In genomic region chr1:226702318-226702956, GRCh38 we compare ENCODE assay signal across 1 cellular context.
TF ChIP-seq lines count a peak whose summit lies in the region.

No MANE protein-coding gene starts in this region.

TF ChIP-seq in HEK293, 187 proteins besides CTCF, POLR2A, EP300 and RAD21 (continued from another document and continues in another):
- peak; percentile 59 for TF ChIP-seq PATZ1 (tag by site-specific recombination; IDR thresholded peaks at IDR 0.05)
- TF ChIP-seq KLF10 (tag by site-specific recombination; IDR thresholded peaks at IDR 0.05) = 0 out of 2 replicates have a peak, but pooled peaks have one; percentile 17
- 0 out of 2 replicates have a peak, but pooled peaks have one; percentile 61 for TF ChIP-seq IKZF3 (tag by site-specific recombination; IDR thresholded peaks at IDR 0.05)
- peak; percentile 54; the same call in 1 of the 2 replicates for TF ChIP-seq ZNF639 (tag by site-specific recombination; IDR thresholded peaks at IDR 0.05)
- TF ChIP-seq ZNF335 (tag by site-specific recombination; conservative IDR thresholded peaks at IDR 0.05) = peak; percentile 40
- TF ChIP-seq ZNF280D (tag by site-specific recombination; IDR thresholded peaks at IDR 0.05) = no peak
- TF ChIP-seq ZNF398 (tag by site-specific recombination; IDR thresholded peaks at IDR 0.05) = 0 out of 2 replicates have a peak, but pooled peaks have one; percentile 35
- TF ChIP-seq ZBTB21 (tag by site-specific recombination; IDR thresholded peaks at IDR 0.05) = peak; percentile 97
- TF ChIP-seq ZNF10 (tag by site-specific recombination; IDR thresholded peaks at IDR 0.05) = peak; percentile 30; the same call in 1 of the 2 replicates
- TF ChIP-seq ZNF514 (tag by site-specific recombination; IDR thresholded peaks at IDR 0.05) = no peak
- TF ChIP-seq MYNN (tag by site-specific recombination; IDR thresholded peaks at IDR 0.05; ENCODE audit: borderline replicate concordance) = 0 out of 2 replicates have a peak, but pooled peaks have one; percentile 43
- no peak for TF ChIP-seq KLF1 (tag by site-specific recombination; IDR thresholded peaks at IDR 0.05)
- TF ChIP-seq GLIS2 (tag by site-specific recombination; IDR thresholded peaks at IDR 0.05) = no peak
- peak; percentile 72; the same call in 1 of the 2 replicates for TF ChIP-seq ZNF600 (tag by site-specific recombination; IDR thresholded peaks at IDR 0.05)
- TF ChIP-seq PRDM1 (tag by site-specific recombination; IDR thresholded peaks at IDR 0.05) = peak; percentile 88
- TF ChIP-seq SCRT2 (tag by site-specific recombination; IDR thresholded peaks at IDR 0.05) = peak; percentile 87
- TF ChIP-seq ZSCAN16 (tag by site-specific recombination; IDR thresholded peaks at IDR 0.05) = no peak
- peak; percentile 83 for TF ChIP-seq ZNF362 (tag by site-specific recombination; IDR thresholded peaks at IDR 0.05)
- peak; percentile 87 for TF ChIP-seq KLF17 (tag by site-specific recombination; IDR thresholded peaks at IDR 0.05)
- peak; percentile 71 for TF ChIP-seq ZXDB (tag by site-specific recombination; IDR thresholded peaks at IDR 0.05)
- TF ChIP-seq ZNF529 (tag by site-specific recombination; IDR thresholded peaks at IDR 0.05; ENCODE audit: insufficient replicate concordance) = no peak
- TF ChIP-seq SP2 (tag by site-specific recombination; IDR thresholded peaks at IDR 0.05) = 0 out of 2 replicates have a peak, but pooled peaks have one; percentile 11
- TF ChIP-seq ZNF121 (tag by site-specific recombination; IDR thresholded peaks at IDR 0.05) = peak; percentile 62; the same call in 1 of the 2 replicates
- 0 out of 2 replicates have a peak, but pooled peaks have one; percentile 57 for TF ChIP-seq BCL11A (tag by site-specific recombination; IDR thresholded peaks at IDR 0.05; ENCODE audit: low read depth)
- TF ChIP-seq ZNF391 (tag by site-specific recombination; IDR thresholded peaks at IDR 0.05; ENCODE audit: borderline replicate concordance, low read depth) = peak; percentile 76; the same call in 1 of the 2 replicates
- peak; percentile 95 for TF ChIP-seq ZEB2 (tag by site-specific recombination; IDR thresholded peaks at IDR 0.05)
- TF ChIP-seq GLI4 (tag by site-specific recombination; IDR thresholded peaks at IDR 0.05) = no peak
- peak; percentile 93 for TF ChIP-seq PRDM10 (tag by site-specific recombination; IDR thresholded peaks at IDR 0.05)
- peak; percentile 85 for TF ChIP-seq ZNF692 (tag by site-specific recombination; IDR thresholded peaks at IDR 0.05)
- TF ChIP-seq ZNF596 (tag by site-specific recombination; IDR thresholded peaks at IDR 0.05) = 0 out of 2 replicates have a peak, but pooled peaks have one; percentile 28
- TF ChIP-seq SCRT1 (tag by site-specific recombination; IDR thresholded peaks at IDR 0.05; ENCODE audit: borderline replicate concordance) = peak; percentile 45; the same call in 1 of the 2 replicates
- peak; percentile 50 for TF ChIP-seq HIC1 (tag by site-specific recombination; IDR thresholded peaks at IDR 0.05)
- TF ChIP-seq ZFP69B (tag by site-specific recombination; IDR thresholded peaks at IDR 0.05) = peak; percentile 80; the same call in 1 of the 2 replicates
- TF ChIP-seq ZBTB26 (tag by site-specific recombination; optimal IDR thresholded peaks at IDR 0.05) = no peak
